In the genomic region with DNA sequence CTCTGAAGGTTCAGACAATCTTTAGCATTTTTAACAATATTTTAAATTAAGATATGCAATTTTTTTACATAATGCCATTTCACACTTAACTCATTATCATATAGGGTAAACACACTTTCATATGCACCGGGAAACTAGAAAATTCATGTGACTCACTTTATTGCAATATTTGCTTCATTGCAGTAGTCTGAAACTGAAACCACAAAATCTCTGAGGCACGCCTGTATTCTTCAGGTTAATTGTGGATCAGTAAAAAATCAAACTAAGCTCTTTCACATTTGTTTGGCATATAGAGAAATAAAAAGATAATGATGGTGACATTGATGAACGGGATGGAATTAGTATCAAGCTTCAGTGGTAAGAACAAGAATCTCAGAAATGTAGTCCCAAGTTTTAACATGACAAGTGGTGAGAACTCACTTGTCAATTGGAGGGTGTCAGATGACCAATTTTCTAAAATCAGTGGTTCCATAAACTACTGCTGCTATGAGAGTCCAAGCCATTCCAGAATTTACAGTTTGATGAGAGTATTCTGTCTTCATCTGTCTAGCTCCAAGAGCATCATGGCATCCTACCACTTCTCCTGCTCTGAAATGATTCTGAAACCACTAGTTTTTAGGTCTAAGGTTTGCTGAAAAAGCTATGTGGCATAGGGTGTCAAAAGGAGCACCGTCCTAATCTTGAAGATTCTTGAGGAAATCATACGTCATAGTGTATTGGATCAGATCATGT, we compare ENCODE assay signal across 1 cellular context.
A peak's percentile ranks its signal among the peaks of the same experiment; 100 is the strongest.
TF ChIP-seq lines count a peak whose summit lies in the region.

No MANE protein-coding gene starts in this region.

TF ChIP-seq in GM12878, 131 proteins besides CTCF, POLR2A, EP300 and RAD21 (continued from another document):
- TF ChIP-seq, protein P1, sequence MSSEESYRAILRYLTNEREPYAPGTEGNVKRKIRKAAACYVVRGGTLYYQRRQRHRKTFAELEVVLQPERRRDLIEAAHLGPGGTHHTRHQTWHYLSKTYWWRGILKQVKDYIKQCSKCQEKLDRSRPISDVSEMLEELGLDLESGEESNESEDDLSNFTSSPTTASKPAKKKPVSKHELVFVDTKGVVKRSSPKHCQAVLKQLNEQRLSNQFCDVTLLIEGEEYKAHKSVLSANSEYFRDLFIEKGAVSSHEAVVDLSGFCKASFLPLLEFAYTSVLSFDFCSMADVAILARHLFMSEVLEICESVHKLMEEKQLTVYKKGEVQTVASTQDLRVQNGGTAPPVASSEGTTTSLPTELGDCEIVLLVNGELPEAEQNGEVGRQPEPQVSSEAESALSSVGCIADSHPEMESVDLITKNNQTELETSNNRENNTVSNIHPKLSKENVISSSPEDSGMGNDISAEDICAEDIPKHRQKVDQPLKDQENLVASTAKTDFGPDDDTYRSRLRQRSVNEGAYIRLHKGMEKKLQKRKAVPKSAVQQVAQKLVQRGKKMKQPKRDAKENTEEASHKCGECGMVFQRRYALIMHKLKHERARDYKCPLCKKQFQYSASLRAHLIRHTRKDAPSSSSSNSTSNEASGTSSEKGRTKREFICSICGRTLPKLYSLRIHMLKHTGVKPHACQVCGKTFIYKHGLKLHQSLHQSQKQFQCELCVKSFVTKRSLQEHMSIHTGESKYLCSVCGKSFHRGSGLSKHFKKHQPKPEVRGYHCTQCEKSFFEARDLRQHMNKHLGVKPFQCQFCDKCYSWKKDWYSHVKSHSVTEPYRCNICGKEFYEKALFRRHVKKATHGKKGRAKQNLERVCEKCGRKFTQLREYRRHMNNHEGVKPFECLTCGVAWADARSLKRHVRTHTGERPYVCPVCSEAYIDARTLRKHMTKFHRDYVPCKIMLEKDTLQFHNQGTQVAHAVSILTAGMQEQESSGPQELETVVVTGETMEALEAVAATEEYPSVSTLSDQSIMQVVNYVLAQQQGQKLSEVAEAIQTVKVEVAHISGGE (CRISPR knock-in tag; IDR thresholded peaks at IDR 0.05): no peak
- TF ChIP-seq SREBF1 (IDR thresholded peaks at IDR 0.05; ENCODE audit: low read length) (peak; percentile 62; the same call in 1 of the 2 replicates), RCOR1 (conservative IDR thresholded peaks at IDR 0.05; ENCODE audit: low read depth, low read length) (no peak), BRCA1 (IDR thresholded peaks at IDR 0.05; ENCODE audit: low read depth, low read length) (no peak), SPI1 (IDR thresholded peaks at IDR 0.05; ENCODE audit: borderline replicate concordance, insufficient read depth, low read depth, low read length) (no peak), BACH1 (IDR thresholded peaks at IDR 0.05; ENCODE audit: borderline replicate concordance) (no peak), MYC (IDR thresholded peaks at IDR 0.05; ENCODE audit: insufficient read depth, insufficient read length, insufficient replicate concordance, low read length, severe bottlenecking) (no peak), CBFB (IDR thresholded peaks at IDR 0.05; ENCODE audit: low read depth) (0 out of 2 replicates have a peak, but pooled peaks have one; percentile 31), RUNX3 (IDR thresholded peaks at IDR 0.05; ENCODE audit: low read length) (peak; percentile 61), JUNB (IDR thresholded peaks at IDR 0.05) (peak; percentile 29), NFXL1 (IDR thresholded peaks at IDR 0.05; ENCODE audit: borderline replicate concordance) (no peak), ZNF274 (IDR thresholded peaks at IDR 0.05; ENCODE audit: insufficient read depth, insufficient read length) (no peak), KAT2A (conservative IDR thresholded peaks at IDR 0.05; ENCODE audit: control insufficient read depth, low read depth, low read length) (no peak), SRF (IDR thresholded peaks at IDR 0.05; ENCODE audit: low read depth in 2 of 2, low read length in 2 of 2) (no peak), BHLHE40 (IDR thresholded peaks at IDR 0.05; ENCODE audit: borderline replicate concordance in 1 of 2, low read depth in 2 of 2, low read length in 1 of 2) (peak; percentile 33 to 58; a peak in 3 of 4 replicates), CBX5 (IDR thresholded peaks at IDR 0.05; ENCODE audit: low read depth) (no peak), NFIC (IDR thresholded peaks at IDR 0.05; ENCODE audit: low read depth, low read length) (0 out of 2 replicates have a peak, but pooled peaks have one; percentile 17), IRF4 (IDR thresholded peaks at IDR 0.05; ENCODE audit: low read depth, low read length) (no peak), MEF2B (IDR thresholded peaks at IDR 0.05; ENCODE audit: partially characterized antibody, poor library complexity, severe bottlenecking) (no peak), STAT1 (conservative IDR thresholded peaks at IDR 0.05) (no peak), ZNF217 (IDR thresholded peaks at IDR 0.05) (peak; percentile 49; the same call in 1 of the 2 replicates), MTA2 (IDR thresholded peaks at IDR 0.05; ENCODE audit: low read depth) (no peak)
- TF ChIP-seq, protein P2, sequence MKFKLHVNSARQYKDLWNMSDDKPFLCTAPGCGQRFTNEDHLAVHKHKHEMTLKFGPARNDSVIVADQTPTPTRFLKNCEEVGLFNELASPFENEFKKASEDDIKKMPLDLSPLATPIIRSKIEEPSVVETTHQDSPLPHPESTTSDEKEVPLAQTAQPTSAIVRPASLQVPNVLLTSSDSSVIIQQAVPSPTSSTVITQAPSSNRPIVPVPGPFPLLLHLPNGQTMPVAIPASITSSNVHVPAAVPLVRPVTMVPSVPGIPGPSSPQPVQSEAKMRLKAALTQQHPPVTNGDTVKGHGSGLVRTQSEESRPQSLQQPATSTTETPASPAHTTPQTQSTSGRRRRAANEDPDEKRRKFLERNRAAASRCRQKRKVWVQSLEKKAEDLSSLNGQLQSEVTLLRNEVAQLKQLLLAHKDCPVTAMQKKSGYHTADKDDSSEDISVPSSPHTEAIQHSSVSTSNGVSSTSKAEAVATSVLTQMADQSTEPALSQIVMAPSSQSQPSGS (IDR thresholded peaks at IDR 0.05; ENCODE audit: low read length): no peak
- TF ChIP-seq, protein P3, sequence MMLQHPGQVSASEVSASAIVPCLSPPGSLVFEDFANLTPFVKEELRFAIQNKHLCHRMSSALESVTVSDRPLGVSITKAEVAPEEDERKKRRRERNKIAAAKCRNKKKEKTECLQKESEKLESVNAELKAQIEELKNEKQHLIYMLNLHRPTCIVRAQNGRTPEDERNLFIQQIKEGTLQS (IDR thresholded peaks at IDR 0.05; ENCODE audit: borderline replicate concordance, extremely low read depth, low read depth, low read length): no peak
- TF ChIP-seq, protein P4, sequence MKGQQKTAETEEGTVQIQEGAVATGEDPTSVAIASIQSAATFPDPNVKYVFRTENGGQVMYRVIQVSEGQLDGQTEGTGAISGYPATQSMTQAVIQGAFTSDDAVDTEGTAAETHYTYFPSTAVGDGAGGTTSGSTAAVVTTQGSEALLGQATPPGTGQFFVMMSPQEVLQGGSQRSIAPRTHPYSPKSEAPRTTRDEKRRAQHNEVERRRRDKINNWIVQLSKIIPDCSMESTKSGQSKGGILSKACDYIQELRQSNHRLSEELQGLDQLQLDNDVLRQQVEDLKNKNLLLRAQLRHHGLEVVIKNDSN (IDR thresholded peaks at IDR 0.05; ENCODE audit: borderline replicate concordance, extremely low read length, insufficient read depth, low read depth, low read length): no peak
- TF ChIP-seq, protein P5, sequence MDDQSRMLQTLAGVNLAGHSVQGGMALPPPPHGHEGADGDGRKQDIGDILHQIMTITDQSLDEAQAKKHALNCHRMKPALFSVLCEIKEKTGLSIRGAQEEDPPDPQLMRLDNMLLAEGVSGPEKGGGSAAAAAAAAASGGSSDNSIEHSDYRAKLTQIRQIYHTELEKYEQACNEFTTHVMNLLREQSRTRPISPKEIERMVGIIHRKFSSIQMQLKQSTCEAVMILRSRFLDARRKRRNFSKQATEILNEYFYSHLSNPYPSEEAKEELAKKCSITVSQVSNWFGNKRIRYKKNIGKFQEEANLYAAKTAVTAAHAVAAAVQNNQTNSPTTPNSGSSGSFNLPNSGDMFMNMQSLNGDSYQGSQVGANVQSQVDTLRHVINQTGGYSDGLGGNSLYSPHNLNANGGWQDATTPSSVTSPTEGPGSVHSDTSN (IDR thresholded peaks at IDR 0.05; ENCODE audit: insufficient replicate concordance, low read depth, low read length): no peak
- TF ChIP-seq, protein P6, sequence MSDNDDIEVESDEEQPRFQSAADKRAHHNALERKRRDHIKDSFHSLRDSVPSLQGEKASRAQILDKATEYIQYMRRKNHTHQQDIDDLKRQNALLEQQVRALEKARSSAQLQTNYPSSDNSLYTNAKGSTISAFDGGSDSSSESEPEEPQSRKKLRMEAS (IDR thresholded peaks at IDR 0.05; ENCODE audit: low read depth, low read length): no peak
- TF ChIP-seq, protein P7, sequence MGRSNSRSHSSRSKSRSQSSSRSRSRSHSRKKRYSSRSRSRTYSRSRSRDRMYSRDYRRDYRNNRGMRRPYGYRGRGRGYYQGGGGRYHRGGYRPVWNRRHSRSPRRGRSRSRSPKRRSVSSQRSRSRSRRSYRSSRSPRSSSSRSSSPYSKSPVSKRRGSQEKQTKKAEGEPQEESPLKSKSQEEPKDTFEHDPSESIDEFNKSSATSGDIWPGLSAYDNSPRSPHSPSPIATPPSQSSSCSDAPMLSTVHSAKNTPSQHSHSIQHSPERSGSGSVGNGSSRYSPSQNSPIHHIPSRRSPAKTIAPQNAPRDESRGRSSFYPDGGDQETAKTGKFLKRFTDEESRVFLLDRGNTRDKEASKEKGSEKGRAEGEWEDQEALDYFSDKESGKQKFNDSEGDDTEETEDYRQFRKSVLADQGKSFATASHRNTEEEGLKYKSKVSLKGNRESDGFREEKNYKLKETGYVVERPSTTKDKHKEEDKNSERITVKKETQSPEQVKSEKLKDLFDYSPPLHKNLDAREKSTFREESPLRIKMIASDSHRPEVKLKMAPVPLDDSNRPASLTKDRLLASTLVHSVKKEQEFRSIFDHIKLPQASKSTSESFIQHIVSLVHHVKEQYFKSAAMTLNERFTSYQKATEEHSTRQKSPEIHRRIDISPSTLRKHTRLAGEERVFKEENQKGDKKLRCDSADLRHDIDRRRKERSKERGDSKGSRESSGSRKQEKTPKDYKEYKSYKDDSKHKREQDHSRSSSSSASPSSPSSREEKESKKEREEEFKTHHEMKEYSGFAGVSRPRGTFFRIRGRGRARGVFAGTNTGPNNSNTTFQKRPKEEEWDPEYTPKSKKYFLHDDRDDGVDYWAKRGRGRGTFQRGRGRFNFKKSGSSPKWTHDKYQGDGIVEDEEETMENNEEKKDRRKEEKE (IDR thresholded peaks at IDR 0.05): no peak
- TF ChIP-seq, protein P8, sequence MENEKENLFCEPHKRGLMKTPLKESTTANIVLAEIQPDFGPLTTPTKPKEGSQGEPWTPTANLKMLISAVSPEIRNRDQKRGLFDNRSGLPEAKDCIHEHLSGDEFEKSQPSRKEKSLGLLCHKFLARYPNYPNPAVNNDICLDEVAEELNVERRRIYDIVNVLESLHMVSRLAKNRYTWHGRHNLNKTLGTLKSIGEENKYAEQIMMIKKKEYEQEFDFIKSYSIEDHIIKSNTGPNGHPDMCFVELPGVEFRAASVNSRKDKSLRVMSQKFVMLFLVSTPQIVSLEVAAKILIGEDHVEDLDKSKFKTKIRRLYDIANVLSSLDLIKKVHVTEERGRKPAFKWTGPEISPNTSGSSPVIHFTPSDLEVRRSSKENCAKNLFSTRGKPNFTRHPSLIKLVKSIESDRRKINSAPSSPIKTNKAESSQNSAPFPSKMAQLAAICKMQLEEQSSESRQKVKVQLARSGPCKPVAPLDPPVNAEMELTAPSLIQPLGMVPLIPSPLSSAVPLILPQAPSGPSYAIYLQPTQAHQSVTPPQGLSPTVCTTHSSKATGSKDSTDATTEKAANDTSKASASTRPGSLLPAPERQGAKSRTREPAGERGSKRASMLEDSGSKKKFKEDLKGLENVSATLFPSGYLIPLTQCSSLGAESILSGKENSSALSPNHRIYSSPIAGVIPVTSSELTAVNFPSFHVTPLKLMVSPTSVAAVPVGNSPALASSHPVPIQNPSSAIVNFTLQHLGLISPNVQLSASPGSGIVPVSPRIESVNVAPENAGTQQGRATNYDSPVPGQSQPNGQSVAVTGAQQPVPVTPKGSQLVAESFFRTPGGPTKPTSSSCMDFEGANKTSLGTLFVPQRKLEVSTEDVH (IDR thresholded peaks at IDR 0.05; ENCODE audit: low read depth, partially characterized antibody): no peak
